8 cellular contexts compared by ENCODE assay signal in genomic region chrX:48891402-48892288, GRCh38. TPM values are rescaled to one million over a fixed set of nuclear protein-coding genes. Genes with fewer than 3 reads are reported as not detected.
DNase-seq lines count a peak whose midpoint lies in the region; FAIRE-seq and TF ChIP-seq lines count a peak whose summit lies in the region.

No MANE protein-coding gene starts in this region.

- peak overlapping the region; percentile 80 for H3K4me3 Mint-ChIP-seq in activated naive CD4-positive, alpha-beta T cell treated with anti-CD3 and anti-CD28 coated beads for 36 hours

- H3K4me3 ChIP-seq in MM.1S (ENCODE audit: low read length): peak overlapping the region; percentile 62
- H3K4me3 ChIP-seq in SJSA1: peak overlapping the region; percentile 48
- peak overlapping the region; percentile 73 for H3K4me3 ChIP-seq in ovary
- H3K4me3 ChIP-seq in thyroid gland (replicated peaks in 1 of 3): peak overlapping the region; percentile 25 to 54 (median 39)

- no peaks in the 10 kb centered on the region for H3K9me2 ChIP-seq in MM.1S (replicated peaks; ENCODE audit: insufficient read depth, low read length)

- intact Hi-C loops in activated naive CD4-positive, alpha-beta T cell treated with anti-CD3 and anti-CD28 coated beads for 36 hours (cut with micrococcal nuclease): loop anchor here (1.0 to 5.0 kb wide), 6 partner anchors 21 to 259 kb away; partner anchors contain the start of gene HDAC6
- intact Hi-C loops in head of caudate nucleus (cut with DNase I): loop anchor here (10.0 kb wide), 2 partner anchors 87 to 217 kb away; partner anchors contain the start of gene HDAC6
- intact Hi-C loops in ovary (cut with DNase I): no loop called here
- intact Hi-C loops in thyroid gland (cut with DNase I): no loop called here

- H3K79me2 ChIP-seq in MM.1S (ENCODE audit: low read length): peaks cover 17% of the 10 kb centered on the region

- no peaks in the 10 kb centered on the region for H4K20me1 ChIP-seq in MM.1S (ENCODE audit: insufficient read depth, low read length)

- H3K9me3 ChIP-seq in MM.1S (replicated peaks; ENCODE audit: insufficient read depth, low read length): no peaks in the 10 kb centered on the region
- no peaks in the 10 kb centered on the region for H3K9me3 ChIP-seq in SJSA1 (replicated peaks)
- H3K9me3 ChIP-seq in ovary: no peaks in the 10 kb centered on the region
- no peaks in the 10 kb centered on the region for H3K9me3 ChIP-seq in thyroid gland

- TF ChIP-seq CTCF in MM.1S (IDR thresholded peaks at IDR 0.05; ENCODE audit: low read length) (peak; percentile 47), ovary (IDR thresholded peaks at IDR 0.05) (peak; percentile 19 to 52 (median 42)), thyroid gland (IDR thresholded peaks at IDR 0.05) (peak in 4 of 6 experiments; percentile 16 to 48 (median 34))

- H3K9me3 Mint-ChIP-seq in activated naive CD4-positive, alpha-beta T cell treated with anti-CD3 and anti-CD28 coated beads for 36 hours: no peaks in the 10 kb centered on the region

- peak overlapping the region; percentile 90 for H3K4me2 ChIP-seq in MM.1S (ENCODE audit: low read depth, low read length)

- CTCF ChIA-PET in activated naive CD4-positive, alpha-beta T cell treated with anti-CD3 and anti-CD28 coated beads for 36 hours (lab: Charles Lee): interaction anchor here (0.6 to 3.0 kb wide), 7 partner anchors 21 to 244 kb away, joined by 3 to 15 read pairs (median 5); partner anchors contain the start of gene TFE3

- no peak for TF ChIP-seq EP300 in ovary (IDR thresholded peaks at IDR 0.05)

- H3F3A ChIP-seq in MM.1S (ENCODE audit: insufficient read depth, low read length): no peaks in the 10 kb centered on the region

- peaks cover 3% of the 10 kb centered on the region for H3K36me3 Mint-ChIP-seq in activated naive CD4-positive, alpha-beta T cell treated with anti-CD3 and anti-CD28 coated beads for 36 hours (ENCODE audit: low read depth)

- peaks cover 25% of the 10 kb centered on the region for H3K4me1 Mint-ChIP-seq in activated naive CD4-positive, alpha-beta T cell treated with anti-CD3 and anti-CD28 coated beads for 36 hours (ENCODE audit: low read depth)

- H3K36me3 ChIP-seq in MM.1S (replicated peaks; ENCODE audit: insufficient read depth, low read length) (no peaks in the 10 kb centered on the region), SJSA1 (peaks cover 3% of the 10 kb centered on the region; the same call in 1 of the 2 replicates), ovary (no peaks in the 10 kb centered on the region), thyroid gland (no peaks in the 10 kb centered on the region)

- WGBS in ovary, 3 donors: 29 to 45% (median 43%) methylated on average over 57 to 68 of the region's 68 CpGs
- WGBS in thyroid gland, 2 donors: 1 to 7% methylated on average over 7 to 15 of the region's 68 CpGs

- peak overlapping the region; percentile 76 for H3K27ac Mint-ChIP-seq in activated naive CD4-positive, alpha-beta T cell treated with anti-CD3 and anti-CD28 coated beads for 36 hours

- no peaks in the 10 kb centered on the region for H3K27me3 Mint-ChIP-seq in activated naive CD4-positive, alpha-beta T cell treated with anti-CD3 and anti-CD28 coated beads for 36 hours (ENCODE audit: low read depth)

- peak overlapping the region; percentile 72 for H2AFZ ChIP-seq in MM.1S (ENCODE audit: low read length)

- TF ChIP-seq POLR2A in H54 (IDR thresholded peaks at IDR 0.05; ENCODE audit: low read depth, low read length) (no peak), ovary (IDR thresholded peaks at IDR 0.05) (peak; percentile 62), thyroid gland (IDR thresholded peaks at IDR 0.05) (peak in 1 of 2 donors; percentile 52)

- peak overlapping the region; percentile 55 for H3K9ac ChIP-seq in MM.1S (ENCODE audit: low read length)

- no peak for FAIRE-seq in H54 (lab: Jason Lieb, UNC)

- H3K27ac ChIP-seq in MM.1S (ENCODE audit: low read length) (peak overlapping the region; percentile 21; the same call in 1 of the 2 replicates), SJSA1 (no peak overlapping the region), ovary (peak overlapping the region; percentile 41 to 87), thyroid gland (peak overlapping the region; percentile 8 to 79 (median 13))

- H3K4me1 ChIP-seq in MM.1S (ENCODE audit: low read length): no peaks in the 10 kb centered on the region
- peaks cover 6% of the 10 kb centered on the region for H3K4me1 ChIP-seq in SJSA1 (replicated peaks)
- H3K4me1 ChIP-seq in ovary (ENCODE audit: insufficient read depth): peaks cover 3% of the 10 kb centered on the region
- peaks cover 5 to 6% of the 10 kb centered on the region in 2 donors for H3K4me1 ChIP-seq in thyroid gland

- H3K27me3 ChIP-seq in MM.1S (replicated peaks; ENCODE audit: insufficient read depth, low read length) (no peaks in the 10 kb centered on the region), SJSA1 (replicated peaks) (no peaks in the 10 kb centered on the region), ovary (no peaks in the 10 kb centered on the region), thyroid gland (no peaks in the 10 kb centered on the region)

- DNase-seq in ELR (ENCODE audit: low read depth) (peak; percentile 91), H54 (ENCODE audit: insufficient read length, low spot score) (peak; percentile 51), MM.1S (peak; percentile 87), SJSA1 (ENCODE audit: low read depth in 1 of 2, low spot score in 2 of 2) (peak; percentile 85 to 91), head of caudate nucleus (peak; percentile 59 to 90 (median 80)), ovary (peak; percentile 83 to 90 (median 86)), thyroid gland (peak; percentile 92 to 93)
- peak; percentile 85 for DNase-seq in activated naive CD4-positive, alpha-beta T cell treated with anti-CD3 and anti-CD28 coated beads for 36 hours

RNA-seq across cellular contexts. Expression of gene TIMM17B, which starts 5.9 kb away (rescaled TPM):
- total RNA-seq in SJSA1 (2014; rRNA removed; shearing (Covaris generic)): 66.4 and 72.2 TPM in 2 replicates
- 10 to 100 TPM; 88.0 to 94.9 TPM for total RNA-seq in activated naive CD4-positive, alpha-beta T cell treated with anti-CD3 and anti-CD28 coated beads for 36 hours
- 10 to 100 TPM; 28.1 to 43.9 (median 32.8) TPM for total RNA-seq in ovary
- polyA plus RNA-seq in ovary: 10 to 100 TPM in 1 of 2 donors, 1 to 10 TPM in 1; 7.2 to 37.2 TPM
- total RNA-seq in thyroid gland: 10 to 100 TPM; 34.3 to 53.1 (median 41.2) TPM

RNA-seq across cellular contexts. Expression of gene PQBP1, which starts 6.1 kb away (rescaled TPM):
- 74.5 and 82.7 TPM in 2 replicates for total RNA-seq in SJSA1 (2014; rRNA removed; shearing (Covaris generic))
- total RNA-seq in activated naive CD4-positive, alpha-beta T cell treated with anti-CD3 and anti-CD28 coated beads for 36 hours: 10 to 100 TPM; 86.8 to 94.5 TPM
- 100 to 1,000 TPM in 5 of 7 donors, 10 to 100 TPM in 2; 85.8 to 149 (median 105) TPM for total RNA-seq in ovary
- polyA plus RNA-seq in ovary: 100 to 1,000 TPM in 1 of 2 donors, 10 to 100 TPM in 1; 71.2 to 145 TPM
- total RNA-seq in thyroid gland: 10 to 100 TPM; 52.4 to 76.2 (median 57.2) TPM

RNA-seq across cellular contexts. Expression of gene SLC35A2, which starts 19.8 kb away (rescaled TPM):
- 22.7 and 32.6 TPM in 2 replicates for total RNA-seq in SJSA1 (2014; rRNA removed; shearing (Covaris generic))
- 10 to 100 TPM; 23.9 to 26.7 TPM for total RNA-seq in activated naive CD4-positive, alpha-beta T cell treated with anti-CD3 and anti-CD28 coated beads for 36 hours
- 10 to 100 TPM in 4 of 7 donors, 1 to 10 TPM in 3; 8.2 to 18.8 (median 12.5) TPM for total RNA-seq in ovary
- polyA plus RNA-seq in ovary: 10 to 100 TPM; 10.3 to 14.3 TPM
- total RNA-seq in thyroid gland: 10 to 100 TPM; 26.9 to 47.8 (median 32.3) TPM

RNA-seq across cellular contexts. Expression of gene PIM2, which starts 27.2 kb away (rescaled TPM):
- total RNA-seq in SJSA1 (2014; rRNA removed; shearing (Covaris generic)): 8.0 and 10.8 TPM in 2 replicates
- total RNA-seq in activated naive CD4-positive, alpha-beta T cell treated with anti-CD3 and anti-CD28 coated beads for 36 hours: 100 to 1,000 TPM; 634 to 648 TPM
- 10 to 100 TPM in 1 of 7 donors, 1 to 10 TPM in 6; 6.3 to 13.0 (median 8.8) TPM for total RNA-seq in ovary
- 10 to 100 TPM in 1 of 2 donors, 1 to 10 TPM in 1; 8.9 to 22.9 TPM for polyA plus RNA-seq in ovary
- total RNA-seq in thyroid gland: 10 to 100 TPM in 1 of 4 donors, 1 to 10 TPM in 3; 4.8 to 12.1 (median 5.9) TPM

RNA-seq across cellular contexts. Expression of gene PCSK1N, which starts 56.2 kb away (rescaled TPM):
- 2.7 and 3.2 TPM in 2 replicates for total RNA-seq in SJSA1 (2014; rRNA removed; shearing (Covaris generic))
- 1 to 10 TPM; 1.7 to 1.9 TPM for total RNA-seq in activated naive CD4-positive, alpha-beta T cell treated with anti-CD3 and anti-CD28 coated beads for 36 hours
- total RNA-seq in ovary (10 to 100 TPM in 1 of 7 donors, 1 to 10 TPM in 2, under 1 TPM in 4; 0.43 to 10.6 (median 0.84) TPM), thyroid gland (1 to 10 TPM; 1.5 to 4.0 (median 3.4) TPM)
- under 1 TPM in 1 of 2 donors, not detected in 1; 0.41 TPM for polyA plus RNA-seq in ovary

Comparison
In these comparisons a context has a peak if more than half of its experiments do, and no peak if none do; other contexts are left out.
1. intact Hi-C loops: an anchor here in activated naive CD4-positive, alpha-beta T cell treated with anti-CD3 and anti-CD28 coated beads for 36 hours (1.0 to 5.0 kb wide) and head of caudate nucleus (10.0 kb wide); none called in ovary and thyroid gland.